In the genomic region with DNA sequence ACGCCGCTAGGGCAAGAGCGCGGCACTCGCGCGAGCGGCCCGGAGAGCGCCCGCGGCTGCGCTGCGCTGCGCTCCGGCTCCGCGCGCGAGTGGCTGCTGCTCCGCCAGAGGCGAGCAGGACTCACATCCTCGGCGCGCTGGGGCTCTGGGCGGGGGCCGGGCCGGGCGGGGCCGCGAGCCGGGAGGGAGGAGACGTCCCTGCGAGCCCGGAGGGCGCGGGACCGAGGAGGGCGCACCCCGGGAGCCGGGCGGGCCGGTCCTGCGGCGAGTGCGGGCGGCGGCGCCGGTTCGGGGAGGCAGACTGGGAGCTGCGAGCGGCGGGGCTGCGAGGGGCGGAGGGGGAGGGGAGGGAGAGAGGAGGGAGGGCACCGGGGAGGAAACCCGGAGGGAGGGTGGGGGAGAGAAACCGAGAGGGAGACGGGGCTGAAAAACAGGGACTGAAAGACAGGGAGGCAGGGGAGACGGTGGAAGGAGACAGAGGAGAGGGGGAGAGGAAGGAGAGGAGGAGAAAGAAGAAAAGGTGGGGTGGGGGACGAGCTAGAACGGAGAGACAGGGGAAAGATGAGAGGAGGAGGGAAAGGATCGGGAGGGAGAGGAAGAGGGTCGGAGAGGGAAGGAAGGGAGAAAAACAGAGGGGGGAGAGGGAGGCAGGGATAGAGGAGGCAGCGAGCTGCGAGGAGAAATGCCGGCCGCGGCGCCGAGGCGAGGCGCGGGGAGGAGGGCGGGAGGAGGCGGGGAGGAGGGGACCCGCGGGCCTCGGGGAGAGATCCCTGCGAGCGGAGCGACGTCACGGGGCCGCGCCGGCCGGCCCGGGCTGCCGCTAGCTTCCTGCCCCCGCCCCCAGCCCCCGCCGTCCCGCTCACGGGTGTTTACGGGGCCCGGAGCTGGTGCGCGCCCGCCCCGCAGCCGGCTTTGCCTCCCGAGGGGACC, we compare ENCODE assay signal across 1 cellular context.
TF ChIP-seq lines count a peak whose summit lies in the region.

A gene (minus strand): TSS at position 684 of the 930 bp plus-strand sequence. CDS start 831 bp downstream, outside the sequence.

TF ChIP-seq in HEK293, 187 proteins besides CTCF, POLR2A, EP300 and RAD21 (continued from another document and continues in another):
- TF ChIP-seq ZNF221 (tag by site-specific recombination; IDR thresholded peaks at IDR 0.05; ENCODE audit: borderline replicate concordance) (no peak), MZF1 (tag by site-specific recombination; IDR thresholded peaks at IDR 0.05; ENCODE audit: borderline replicate concordance) (no peak), RBAK (tag by site-specific recombination; IDR thresholded peaks at IDR 0.05) (0 out of 2 replicates have a peak, but pooled peaks have one; percentile 32), ZNF777 (tag by site-specific recombination; IDR thresholded peaks at IDR 0.05; ENCODE audit: borderline replicate concordance) (no peak), ZSCAN30 (tag by site-specific recombination; IDR thresholded peaks at IDR 0.05) (no peak), ZSCAN16 (tag by site-specific recombination; IDR thresholded peaks at IDR 0.05) (no peak), ZIC2 (tag by site-specific recombination; IDR thresholded peaks at IDR 0.05) (no peak), ZNF2 (tag by site-specific recombination; IDR thresholded peaks at IDR 0.05) (peak; percentile 48), ZNF585B (tag by site-specific recombination; IDR thresholded peaks at IDR 0.05) (no peak), ZNF48 (tag by site-specific recombination; IDR thresholded peaks at IDR 0.05) (no peak), ZNF324 (tag by site-specific recombination; IDR thresholded peaks at IDR 0.05) (no peak), ZNF239 (tag by site-specific recombination; IDR thresholded peaks at IDR 0.05) (no peak), ZNF112 (tag by site-specific recombination; IDR thresholded peaks at IDR 0.05) (no peak), ZNF654 (tag by site-specific recombination; IDR thresholded peaks at IDR 0.05; ENCODE audit: low read depth) (no peak), ZNF133 (tag by site-specific recombination; IDR thresholded peaks at IDR 0.05) (no peak; the same call in 1 of the 2 replicates), REPIN1 (tag by site-specific recombination; IDR thresholded peaks at IDR 0.05; ENCODE audit: low read depth) (peak; percentile 38; the same call in 1 of the 2 replicates), SP3 (tag by site-specific recombination; IDR thresholded peaks at IDR 0.05) (peak; percentile 66), ZNF302 (tag by site-specific recombination; IDR thresholded peaks at IDR 0.05; ENCODE audit: low read depth) (peak; percentile 62; the same call in 1 of the 2 replicates), ZNF776 (tag by site-specific recombination; IDR thresholded peaks at IDR 0.05; ENCODE audit: borderline replicate concordance) (no peak; the same call in 1 of the 2 replicates), GLI2 (tag by site-specific recombination; IDR thresholded peaks at IDR 0.05; ENCODE audit: borderline replicate concordance, low read depth) (no peak), GFI1B (tag by site-specific recombination; IDR thresholded peaks at IDR 0.05) (no peak), BCL11B (tag by site-specific recombination; IDR thresholded peaks at IDR 0.05; ENCODE audit: low read depth) (no peak; the same call in 1 of the 2 replicates), GLIS2 (tag by site-specific recombination; IDR thresholded peaks at IDR 0.05) (no peak), ZNF830 (tag by site-specific recombination; IDR thresholded peaks at IDR 0.05; ENCODE audit: low read depth) (no peak), ZFP37 (tag by site-specific recombination; IDR thresholded peaks at IDR 0.05) (peak; percentile 42; the same call in 1 of the 2 replicates), ZFP41 (tag by site-specific recombination; IDR thresholded peaks at IDR 0.05; ENCODE audit: borderline replicate concordance) (no peak), ZNF248 (tag by site-specific recombination; IDR thresholded peaks at IDR 0.05) (no peak), YY2 (tag by site-specific recombination; IDR thresholded peaks at IDR 0.05) (peak; percentile 74), ZNF677 (tag by site-specific recombination; IDR thresholded peaks at IDR 0.05) (no peak)
- TF ChIP-seq, protein P1, sequence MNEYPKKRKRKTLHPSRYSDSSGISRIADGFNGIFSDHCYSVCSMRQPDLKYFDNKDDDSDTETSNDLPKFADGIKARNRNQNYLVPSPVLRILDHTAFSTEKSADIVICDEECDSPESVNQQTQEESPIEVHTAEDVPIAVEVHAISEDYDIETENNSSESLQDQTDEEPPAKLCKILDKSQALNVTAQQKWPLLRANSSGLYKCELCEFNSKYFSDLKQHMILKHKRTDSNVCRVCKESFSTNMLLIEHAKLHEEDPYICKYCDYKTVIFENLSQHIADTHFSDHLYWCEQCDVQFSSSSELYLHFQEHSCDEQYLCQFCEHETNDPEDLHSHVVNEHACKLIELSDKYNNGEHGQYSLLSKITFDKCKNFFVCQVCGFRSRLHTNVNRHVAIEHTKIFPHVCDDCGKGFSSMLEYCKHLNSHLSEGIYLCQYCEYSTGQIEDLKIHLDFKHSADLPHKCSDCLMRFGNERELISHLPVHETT (tag by site-specific recombination; IDR thresholded peaks at IDR 0.05) = peak; percentile 73
- TF ChIP-seq, protein P2, sequence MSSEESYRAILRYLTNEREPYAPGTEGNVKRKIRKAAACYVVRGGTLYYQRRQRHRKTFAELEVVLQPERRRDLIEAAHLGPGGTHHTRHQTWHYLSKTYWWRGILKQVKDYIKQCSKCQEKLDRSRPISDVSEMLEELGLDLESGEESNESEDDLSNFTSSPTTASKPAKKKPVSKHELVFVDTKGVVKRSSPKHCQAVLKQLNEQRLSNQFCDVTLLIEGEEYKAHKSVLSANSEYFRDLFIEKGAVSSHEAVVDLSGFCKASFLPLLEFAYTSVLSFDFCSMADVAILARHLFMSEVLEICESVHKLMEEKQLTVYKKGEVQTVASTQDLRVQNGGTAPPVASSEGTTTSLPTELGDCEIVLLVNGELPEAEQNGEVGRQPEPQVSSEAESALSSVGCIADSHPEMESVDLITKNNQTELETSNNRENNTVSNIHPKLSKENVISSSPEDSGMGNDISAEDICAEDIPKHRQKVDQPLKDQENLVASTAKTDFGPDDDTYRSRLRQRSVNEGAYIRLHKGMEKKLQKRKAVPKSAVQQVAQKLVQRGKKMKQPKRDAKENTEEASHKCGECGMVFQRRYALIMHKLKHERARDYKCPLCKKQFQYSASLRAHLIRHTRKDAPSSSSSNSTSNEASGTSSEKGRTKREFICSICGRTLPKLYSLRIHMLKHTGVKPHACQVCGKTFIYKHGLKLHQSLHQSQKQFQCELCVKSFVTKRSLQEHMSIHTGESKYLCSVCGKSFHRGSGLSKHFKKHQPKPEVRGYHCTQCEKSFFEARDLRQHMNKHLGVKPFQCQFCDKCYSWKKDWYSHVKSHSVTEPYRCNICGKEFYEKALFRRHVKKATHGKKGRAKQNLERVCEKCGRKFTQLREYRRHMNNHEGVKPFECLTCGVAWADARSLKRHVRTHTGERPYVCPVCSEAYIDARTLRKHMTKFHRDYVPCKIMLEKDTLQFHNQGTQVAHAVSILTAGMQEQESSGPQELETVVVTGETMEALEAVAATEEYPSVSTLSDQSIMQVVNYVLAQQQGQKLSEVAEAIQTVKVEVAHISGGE (tag by site-specific recombination; conservative IDR thresholded peaks at IDR 0.05; ENCODE audit: low read depth) = peak; percentile 25
- TF ChIP-seq, protein P3, sequence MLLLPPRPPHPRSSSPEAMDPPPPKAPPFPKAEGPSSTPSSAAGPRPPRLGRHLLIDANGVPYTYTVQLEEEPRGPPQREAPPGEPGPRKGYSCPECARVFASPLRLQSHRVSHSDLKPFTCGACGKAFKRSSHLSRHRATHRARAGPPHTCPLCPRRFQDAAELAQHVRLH (tag by site-specific recombination; IDR thresholded peaks at IDR 0.05) = no peak
- TF ChIP-seq, protein P4, sequence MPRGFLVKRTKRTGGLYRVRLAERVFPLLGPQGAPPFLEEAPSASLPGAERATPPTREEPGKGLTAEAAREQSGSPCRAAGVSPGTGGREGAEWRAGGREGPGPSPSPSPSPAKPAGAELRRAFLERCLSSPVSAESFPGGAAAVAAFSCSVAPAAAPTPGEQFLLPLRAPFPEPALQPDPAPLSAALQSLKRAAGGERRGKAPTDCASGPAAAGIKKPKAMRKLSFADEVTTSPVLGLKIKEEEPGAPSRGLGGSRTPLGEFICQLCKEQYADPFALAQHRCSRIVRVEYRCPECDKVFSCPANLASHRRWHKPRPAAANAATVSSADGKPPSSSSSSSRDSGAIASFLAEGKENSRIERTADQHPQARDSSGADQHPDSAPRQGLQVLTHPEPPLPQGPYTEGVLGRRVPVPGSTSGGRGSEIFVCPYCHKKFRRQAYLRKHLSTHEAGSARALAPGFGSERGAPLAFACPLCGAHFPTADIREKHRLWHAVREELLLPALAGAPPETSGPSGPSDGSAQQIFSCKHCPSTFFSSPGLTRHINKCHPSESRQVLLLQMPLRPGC (tag by site-specific recombination; IDR thresholded peaks at IDR 0.05) = no peak
- TF ChIP-seq, protein P5, sequence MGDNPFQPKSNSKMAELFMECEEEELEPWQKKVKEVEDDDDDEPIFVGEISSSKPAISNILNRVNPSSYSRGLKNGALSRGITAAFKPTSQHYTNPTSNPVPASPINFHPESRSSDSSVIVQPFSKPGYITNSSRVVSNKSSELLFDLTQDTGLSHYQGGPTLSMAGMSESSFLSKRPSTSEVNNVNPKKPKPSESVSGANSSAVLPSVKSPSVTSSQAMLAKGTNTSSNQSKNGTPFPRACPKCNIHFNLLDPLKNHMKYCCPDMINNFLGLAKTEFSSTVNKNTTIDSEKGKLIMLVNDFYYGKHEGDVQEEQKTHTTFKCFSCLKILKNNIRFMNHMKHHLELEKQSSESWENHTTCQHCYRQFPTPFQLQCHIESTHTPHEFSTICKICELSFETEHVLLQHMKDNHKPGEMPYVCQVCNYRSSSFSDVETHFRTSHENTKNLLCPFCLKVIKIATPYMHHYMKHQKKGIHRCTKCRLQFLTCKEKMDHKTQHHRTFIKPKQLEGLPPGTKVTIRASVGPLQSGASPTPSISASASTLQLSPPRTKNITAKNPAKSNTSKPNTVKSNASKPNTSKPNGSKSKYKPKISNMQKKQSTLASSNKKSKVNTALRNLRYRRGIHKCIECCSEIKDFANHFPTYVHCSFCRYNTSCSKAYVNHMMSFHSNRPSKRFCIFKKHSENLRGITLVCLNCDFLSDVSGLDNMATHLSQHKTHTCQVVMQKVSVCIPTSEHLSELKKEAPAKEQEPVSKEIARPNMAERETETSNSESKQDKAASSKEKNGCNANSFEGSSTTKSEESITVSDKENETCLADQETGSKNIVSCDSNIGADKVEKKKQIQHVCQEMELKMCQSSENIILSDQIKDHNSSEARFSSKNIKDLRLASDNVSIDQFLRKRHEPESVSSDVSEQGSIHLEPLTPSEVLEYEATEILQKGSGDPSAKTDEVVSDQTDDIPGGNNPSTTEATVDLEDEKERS (tag by site-specific recombination; IDR thresholded peaks at IDR 0.05) = no peak
- TF ChIP-seq, protein P6, sequence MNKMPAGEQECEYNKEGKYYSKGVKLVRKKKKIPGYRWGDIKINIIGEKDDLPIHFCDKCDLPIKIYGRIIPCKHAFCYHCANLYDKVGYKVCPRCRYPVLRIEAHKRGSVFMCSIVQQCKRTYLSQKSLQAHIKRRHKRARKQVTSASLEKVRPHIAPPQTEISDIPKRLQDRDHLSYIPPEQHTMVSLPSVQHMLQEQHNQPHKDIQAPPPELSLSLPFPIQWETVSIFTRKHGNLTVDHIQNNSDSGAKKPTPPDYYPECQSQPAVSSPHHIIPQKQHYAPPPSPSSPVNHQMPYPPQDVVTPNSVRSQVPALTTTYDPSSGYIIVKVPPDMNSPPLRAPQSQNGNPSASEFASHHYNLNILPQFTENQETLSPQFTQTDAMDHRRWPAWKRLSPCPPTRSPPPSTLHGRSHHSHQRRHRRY (tag by site-specific recombination; IDR thresholded peaks at IDR 0.05) = no peak
- TF ChIP-seq, protein P7, sequence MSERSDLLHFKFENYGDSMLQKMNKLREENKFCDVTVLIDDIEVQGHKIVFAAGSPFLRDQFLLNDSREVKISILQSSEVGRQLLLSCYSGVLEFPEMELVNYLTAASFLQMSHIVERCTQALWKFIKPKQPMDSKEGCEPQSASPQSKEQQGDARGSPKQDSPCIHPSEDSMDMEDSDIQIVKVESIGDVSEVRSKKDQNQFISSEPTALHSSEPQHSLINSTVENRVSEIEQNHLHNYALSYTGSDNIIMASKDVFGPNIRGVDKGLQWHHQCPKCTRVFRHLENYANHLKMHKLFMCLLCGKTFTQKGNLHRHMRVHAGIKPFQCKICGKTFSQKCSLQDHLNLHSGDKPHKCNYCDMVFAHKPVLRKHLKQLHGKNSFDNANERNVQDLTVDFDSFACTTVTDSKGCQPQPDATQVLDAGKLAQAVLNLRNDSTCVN (tag by site-specific recombination; optimal IDR thresholded peaks at IDR 0.05) = peak; percentile 74
- TF ChIP-seq, protein P8, sequence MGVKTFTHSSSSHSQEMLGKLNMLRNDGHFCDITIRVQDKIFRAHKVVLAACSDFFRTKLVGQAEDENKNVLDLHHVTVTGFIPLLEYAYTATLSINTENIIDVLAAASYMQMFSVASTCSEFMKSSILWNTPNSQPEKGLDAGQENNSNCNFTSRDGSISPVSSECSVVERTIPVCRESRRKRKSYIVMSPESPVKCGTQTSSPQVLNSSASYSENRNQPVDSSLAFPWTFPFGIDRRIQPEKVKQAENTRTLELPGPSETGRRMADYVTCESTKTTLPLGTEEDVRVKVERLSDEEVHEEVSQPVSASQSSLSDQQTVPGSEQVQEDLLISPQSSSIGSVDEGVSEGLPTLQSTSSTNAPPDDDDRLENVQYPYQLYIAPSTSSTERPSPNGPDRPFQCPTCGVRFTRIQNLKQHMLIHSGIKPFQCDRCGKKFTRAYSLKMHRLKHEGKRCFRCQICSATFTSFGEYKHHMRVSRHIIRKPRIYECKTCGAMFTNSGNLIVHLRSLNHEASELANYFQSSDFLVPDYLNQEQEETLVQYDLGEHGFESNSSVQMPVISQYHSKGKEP (tag by site-specific recombination; IDR thresholded peaks at IDR 0.05) = no peak
- TF ChIP-seq, protein P9, sequence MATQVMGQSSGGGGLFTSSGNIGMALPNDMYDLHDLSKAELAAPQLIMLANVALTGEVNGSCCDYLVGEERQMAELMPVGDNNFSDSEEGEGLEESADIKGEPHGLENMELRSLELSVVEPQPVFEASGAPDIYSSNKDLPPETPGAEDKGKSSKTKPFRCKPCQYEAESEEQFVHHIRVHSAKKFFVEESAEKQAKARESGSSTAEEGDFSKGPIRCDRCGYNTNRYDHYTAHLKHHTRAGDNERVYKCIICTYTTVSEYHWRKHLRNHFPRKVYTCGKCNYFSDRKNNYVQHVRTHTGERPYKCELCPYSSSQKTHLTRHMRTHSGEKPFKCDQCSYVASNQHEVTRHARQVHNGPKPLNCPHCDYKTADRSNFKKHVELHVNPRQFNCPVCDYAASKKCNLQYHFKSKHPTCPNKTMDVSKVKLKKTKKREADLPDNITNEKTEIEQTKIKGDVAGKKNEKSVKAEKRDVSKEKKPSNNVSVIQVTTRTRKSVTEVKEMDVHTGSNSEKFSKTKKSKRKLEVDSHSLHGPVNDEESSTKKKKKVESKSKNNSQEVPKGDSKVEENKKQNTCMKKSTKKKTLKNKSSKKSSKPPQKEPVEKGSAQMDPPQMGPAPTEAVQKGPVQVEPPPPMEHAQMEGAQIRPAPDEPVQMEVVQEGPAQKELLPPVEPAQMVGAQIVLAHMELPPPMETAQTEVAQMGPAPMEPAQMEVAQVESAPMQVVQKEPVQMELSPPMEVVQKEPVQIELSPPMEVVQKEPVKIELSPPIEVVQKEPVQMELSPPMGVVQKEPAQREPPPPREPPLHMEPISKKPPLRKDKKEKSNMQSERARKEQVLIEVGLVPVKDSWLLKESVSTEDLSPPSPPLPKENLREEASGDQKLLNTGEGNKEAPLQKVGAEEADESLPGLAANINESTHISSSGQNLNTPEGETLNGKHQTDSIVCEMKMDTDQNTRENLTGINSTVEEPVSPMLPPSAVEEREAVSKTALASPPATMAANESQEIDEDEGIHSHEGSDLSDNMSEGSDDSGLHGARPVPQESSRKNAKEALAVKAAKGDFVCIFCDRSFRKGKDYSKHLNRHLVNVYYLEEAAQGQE (tag by site-specific recombination; IDR thresholded peaks at IDR 0.05) = no peak
